14 cellular contexts compared by ENCODE assay signal in the genomic region with DNA sequence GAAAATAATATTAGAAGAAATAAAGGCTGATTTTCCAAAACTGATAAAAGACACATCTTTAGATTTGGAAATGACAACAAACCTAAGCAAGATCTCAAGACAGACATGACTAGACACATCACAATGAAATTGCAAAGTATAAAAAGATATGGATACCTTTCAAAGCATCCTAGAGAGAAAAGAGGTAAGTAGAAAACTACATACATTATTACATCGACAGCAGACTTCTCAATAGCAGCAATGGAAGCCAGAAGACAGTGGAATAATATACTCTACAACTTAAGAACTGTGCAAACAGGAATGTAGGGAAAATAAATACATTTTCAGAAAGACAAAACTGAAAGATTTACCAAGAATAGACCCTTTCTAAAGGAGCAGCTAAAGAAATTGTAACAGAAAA. TPM values are rescaled to one million over a fixed set of nuclear protein-coding genes. Genes with fewer than 3 reads are reported as not detected.
DNase-seq lines count a peak whose midpoint lies in the region; ATAC-seq and TF ChIP-seq lines count a peak whose summit lies in the region.
"Had no signal": no experiment of that assay in that cellular context is flagged by ENCODE, and none has a peak within 500 bp of the region (broad histone marks: within the 10 kb centered on the region; RNA-seq: fewer than 3 reads in every experiment).

No MANE protein-coding gene starts in this region.

- no peak for ATAC-seq in left lobe of liver
- ATAC-seq in omental fat pad (ENCODE audit: low FRiP score): no peak
- no peak for ATAC-seq in heart right ventricle

- TF ChIP-seq CTCF in omental fat pad (IDR thresholded peaks at IDR 0.05): no peak
- no peak for TF ChIP-seq CTCF in endothelial cell (IDR thresholded peaks at IDR 0.05; ENCODE audit: unreplicated experiment)
- no peak for TF ChIP-seq CTCF in heart right ventricle (IDR thresholded peaks at IDR 0.05)

- H3K9me3 ChIP-seq in heart right ventricle: peaks cover 0 to 46% (median 15%) of the 10 kb centered on the region in 11 donors

- no peak overlapping the region for H3K27ac ChIP-seq in heart right ventricle
- H3K27ac ChIP-seq: colonic mucosa had no signal

- in situ Hi-C loops in ACHN (cut with HindIII; ENCODE audit: low pct_ligation_motif_present, low pct_unique_long_range_greater_than_20kb, low sequenced_read_pairs): no loop called here
- in situ Hi-C loops in SK-MEL-5 (cut with HindIII; ENCODE audit: low pct_unique_long_range_greater_than_20kb, low sequenced_read_pairs): no loop called here

- no peak overlapping the region for H3K27ac Mint-ChIP-seq in endothelial cell (ENCODE audit: unreplicated experiment)
- H3K27ac Mint-ChIP-seq: CD8-positive, alpha-beta memory T cell had no signal

- H3K4me3 ChIP-seq in heart right ventricle: no peak overlapping the region
- H3K4me3 ChIP-seq: colonic mucosa had no signal

- H3K4me1 Mint-ChIP-seq in endothelial cell (ENCODE audit: unreplicated experiment): no peaks in the 10 kb centered on the region

- no peaks in the 10 kb centered on the region for H3K27me3 ChIP-seq in heart right ventricle
- H3K27me3 ChIP-seq: colonic mucosa had no signal

- H3K9me3 Mint-ChIP-seq in endothelial cell (ENCODE audit: unreplicated experiment): peaks cover 5% of the 10 kb centered on the region

- H3K4me3 Mint-ChIP-seq in endothelial cell (ENCODE audit: unreplicated experiment): no peak overlapping the region
- H3K4me3 Mint-ChIP-seq: CD8-positive, alpha-beta memory T cell had no signal

- no peaks in the 10 kb centered on the region for H3K4me1 ChIP-seq in heart right ventricle
- H3K4me1 ChIP-seq: colonic mucosa had no signal

- H3K36me3 Mint-ChIP-seq in endothelial cell (ENCODE audit: low read depth, unreplicated experiment): peaks cover 7% of the 10 kb centered on the region

- no peaks in the 10 kb centered on the region for H3K27me3 Mint-ChIP-seq in endothelial cell (ENCODE audit: unreplicated experiment)
- H3K27me3 Mint-ChIP-seq: CD8-positive, alpha-beta memory T cell had no signal

- intact Hi-C loops in heart right ventricle (cut with DNase I): no loop called here

- peak; percentile 53 for DNase-seq in ACHN
- peak; percentile 5 for DNase-seq in EL
- DNase-seq in SK-MEL-5 (ENCODE audit: low read depth, low spot score): peak; percentile 16
- DNase-seq in fibroblast of peridontal ligament (ENCODE audit: extremely low read depth): peak; percentile 49
- no peak for DNase-seq in left lobe of liver (ENCODE audit: low spot score)
- DNase-seq in omental fat pad (ENCODE audit: low spot score): no peak
- DNase-seq in endothelial cell (ENCODE audit: low spot score): no peak
- DNase-seq in heart right ventricle: no peak
- DNase-seq: activated CD4-positive, alpha-beta T cell treated with anti-CD3 and anti-CD28 coated beads, Interleukin-2, amount 50 U/mL, for 1 hour; activated naive CD4-positive, alpha-beta T cell treated with Interleukin-2 at 50 U/mL for 16 hours; CD8-positive, alpha-beta memory T cell; colonic mucosa; H7; posterior cingulate gyrus had no signal

- no peaks in the 10 kb centered on the region for H3K36me3 ChIP-seq in heart right ventricle
- H3K36me3 ChIP-seq: colonic mucosa had no signal

- 95 to 97% methylated on average over 1 of the region's 1 CpG for WGBS in heart right ventricle, 2 donors

RNA-seq across cellular contexts. Expression of a gene that starts 50.2 kb away (rescaled TPM):
- total RNA-seq in SK-MEL-5 (2014; rRNA removed; shearing (Covaris generic)): 4.8 and 6.5 TPM in 2 replicates
- polyA plus RNA-seq in SK-MEL-5 (2015; cell fraction: cytosol; rRNA removed): 2.0 TPM in 2 replicates
- 13.4 and 20.7 TPM in 2 replicates for polyA plus RNA-seq in SK-MEL-5 (2015; cell fraction: nucleus; rRNA removed)
- 9.5 TPM for total RNA-seq in left lobe of liver
- total RNA-seq in omental fat pad: 10 to 100 TPM in 2 of 4 donors, 1 to 10 TPM in 2; 8.3 to 16.6 (median 11.1) TPM
- 7.5 TPM for total RNA-seq in endothelial cell (ENCODE audit: unreplicated experiment)
- 10 to 100 TPM; 21.1 to 36.3 (median 23.8) TPM for total RNA-seq in heart right ventricle
- polyA plus RNA-seq in heart right ventricle: 1 to 10 TPM; 1.5 to 7.1 TPM

Comparison
In these comparisons a context has a peak if more than half of its experiments do, and no peak if none do; other contexts are left out.
1. DNase-seq: peak in ACHN (single experiment), EL (single experiment), SK-MEL-5 (single experiment) and fibroblast of peridontal ligament (single experiment); none in left lobe of liver (single experiment), omental fat pad (single experiment), endothelial cell (single experiment) and heart right ventricle (0 of 2).